In genomic region chr6:159988983-159989454, GRCh38 we compare ENCODE assay signal across 1 cellular context.
TF ChIP-seq lines count a peak whose summit lies in the region.

No MANE protein-coding gene starts in this region.

TF ChIP-seq in IMR-90, 13 proteins besides CTCF, POLR2A, EP300 and RAD21 (continued from another document):
- no peak for TF ChIP-seq CEBPB (IDR thresholded peaks at IDR 0.05; ENCODE audit: low read depth, low read length)
TF ChIP-seq in IMR-90: peak in this region for 2.
